15 cellular contexts compared by ENCODE assay signal in genomic region chr3:10272977-10273376, GRCh38. TPM values are rescaled to one million over a fixed set of nuclear protein-coding genes. Genes with fewer than 3 reads are reported as not detected.
A peak's percentile ranks its signal among the peaks of the same experiment; 100 is the strongest.
DNase-seq lines count a peak whose midpoint lies in the region; ATAC-seq and TF ChIP-seq lines count a peak whose summit lies in the region.
"Had no signal": no experiment of that assay in that cellular context is flagged by ENCODE, and none has a peak within 500 bp of the region (broad histone marks: within the 10 kb centered on the region; RNA-seq: fewer than 3 reads in every experiment).

No MANE protein-coding gene starts in this region.

- no peak overlapping the region for H3K27ac Mint-ChIP-seq in T-helper 1 cell treated with Interleukin-12 subunit alpha and Interleukin-12 subunit beta and Interleukin-4 antibody, amounts not matched to agents 30 μg/mL and 1 μg/mL, for 36 hours
- peak overlapping the region; percentile 85 to 95 (median 91) for H3K27ac Mint-ChIP-seq in CD4-positive, CD25-positive, alpha-beta regulatory T cell
- H3K27ac Mint-ChIP-seq in activated T-helper 1 cell treated with anti-CD3 and anti-CD28 coated beads, Interleukin-12 subunit alpha, Interleukin-12 subunit beta, Interleukin-2, Interleukin-4 antibody, amounts not matched to agents 30 ng/mL and 10 ng/mL and 1 ng/mL, durations not matched to agents 14 hours and 24 hours and 36 hours, result peak overlapping the region; percentile 76
- H3K27ac Mint-ChIP-seq in naive thymus-derived CD8-positive, alpha-beta T cell, result peak overlapping the region; percentile 44 to 92 (median 74)
- no peak overlapping the region for H3K27ac Mint-ChIP-seq in type B pancreatic cell

- no peaks in the 10 kb centered on the region for H3K27me3 Mint-ChIP-seq in T-helper 1 cell treated with Interleukin-12 subunit alpha and Interleukin-12 subunit beta and Interleukin-4 antibody, amounts not matched to agents 30 μg/mL and 1 μg/mL, for 36 hours (ENCODE audit: low read depth)
- H3K27me3 Mint-ChIP-seq in CD4-positive, CD25-positive, alpha-beta regulatory T cell, result no peaks in the 10 kb centered on the region
- H3K27me3 Mint-ChIP-seq in activated T-helper 1 cell treated with anti-CD3 and anti-CD28 coated beads, Interleukin-12 subunit alpha, Interleukin-12 subunit beta, Interleukin-2, Interleukin-4 antibody, amounts not matched to agents 30 ng/mL and 10 ng/mL and 1 ng/mL, durations not matched to agents 14 hours and 24 hours and 36 hours (ENCODE audit: insufficient read depth), result no peaks in the 10 kb centered on the region
- H3K27me3 Mint-ChIP-seq in naive thymus-derived CD8-positive, alpha-beta T cell, result no peaks in the 10 kb centered on the region
- H3K27me3 Mint-ChIP-seq in type B pancreatic cell, result no peaks in the 10 kb centered on the region

- ATAC-seq in CD4-positive, CD25-positive, alpha-beta regulatory T cell (ENCODE audit: low read depth in 2 of 2), result no peak
- no peak for ATAC-seq in naive thymus-derived CD8-positive, alpha-beta T cell

- no peak for DNase-seq in T-helper 1 cell
- DNase-seq in CD4-positive, CD25-positive, alpha-beta regulatory T cell, result no peak
- no peak for DNase-seq in activated T-helper 1 cell treated with anti-CD3 and anti-CD28 coated beads, Interleukin-12 subunit alpha, Interleukin-12 subunit beta, Interleukin-2, Interleukin-4 antibody, amounts not matched to agents 30 ng/mL and 10 ng/mL and 1 ng/mL, durations not matched to agents 14 hours and 24 hours and 36 hours (ENCODE audit: low spot score)
- no peak for DNase-seq in naive thymus-derived CD8-positive, alpha-beta T cell
- no peak for DNase-seq in stimulated activated CD4-positive, alpha-beta T cell treated with anti-CD3 and anti-CD28 coated beads, Interleukin-2, amount 100 ng/mL, for 48 hours
- DNase-seq in NCI-H187 treated with DMSO at 0.1 percent for 48 hours (lab: John Stamatoyannopoulos, UW), result no peak
- DNase-seq in type B pancreatic cell (ENCODE audit: extremely low spot score, unreplicated experiment), result no peak
- DNase-seq: NCI-H1694; stimulated activated CD4-positive, alpha-beta T cell treated with anti-CD3 and anti-CD28 coated beads, Interleukin-1b, Interleukin-23, amount 100 ng/mL, for 48 hours had no signal

- no peak for TF ChIP-seq CTCF in type B pancreatic cell (conservative IDR thresholded peaks at IDR 0.05)

- POLR2A ChIA-PET in naive thymus-derived CD8-positive, alpha-beta T cell (lab: Charles Lee), result interaction anchor here (0.6 kb wide), 2 partner anchors 13 to 73 kb away, joined by 4 read pairs; no protein-coding TSS in a partner anchor

- peak overlapping the region; percentile 27 for H3K4me3 ChIP-seq in CD4-positive, CD25-positive, alpha-beta regulatory T cell (ENCODE audit: low read depth, low read length)
- H3K4me3 ChIP-seq: right atrium auricular region, thoracic aorta had no signal

- H3K27me3 ChIP-seq in CD4-positive, CD25-positive, alpha-beta regulatory T cell (ENCODE audit: control insufficient read depth, insufficient read depth, low read length), result no peaks in the 10 kb centered on the region
- H3K27me3 ChIP-seq: right atrium auricular region had no signal

- H3K36me3 Mint-ChIP-seq in T-helper 1 cell treated with Interleukin-12 subunit alpha and Interleukin-12 subunit beta and Interleukin-4 antibody, amounts not matched to agents 30 μg/mL and 1 μg/mL, for 36 hours (ENCODE audit: low read depth), result peaks cover 48% of the 10 kb centered on the region
- H3K36me3 Mint-ChIP-seq in CD4-positive, CD25-positive, alpha-beta regulatory T cell, result peaks cover 35% of the 10 kb centered on the region
- peaks cover 44% of the 10 kb centered on the region for H3K36me3 Mint-ChIP-seq in activated T-helper 1 cell treated with anti-CD3 and anti-CD28 coated beads, Interleukin-12 subunit alpha, Interleukin-12 subunit beta, Interleukin-2, Interleukin-4 antibody, amounts not matched to agents 30 ng/mL and 10 ng/mL and 1 ng/mL, durations not matched to agents 14 hours and 24 hours and 36 hours (ENCODE audit: low read depth)
- peaks cover 0 to 94% (median 8%) of the 10 kb centered on the region in 3 donors for H3K36me3 Mint-ChIP-seq in naive thymus-derived CD8-positive, alpha-beta T cell
- H3K36me3 Mint-ChIP-seq in type B pancreatic cell, result peaks cover 14% of the 10 kb centered on the region

- H3K4me1 Mint-ChIP-seq in T-helper 1 cell treated with Interleukin-12 subunit alpha and Interleukin-12 subunit beta and Interleukin-4 antibody, amounts not matched to agents 30 μg/mL and 1 μg/mL, for 36 hours (ENCODE audit: low read depth), result peaks cover 26% of the 10 kb centered on the region
- peaks cover 29 to 76% (median 42%) of the 10 kb centered on the region in 4 donors for H3K4me1 Mint-ChIP-seq in CD4-positive, CD25-positive, alpha-beta regulatory T cell
- peaks cover 41% of the 10 kb centered on the region for H3K4me1 Mint-ChIP-seq in activated T-helper 1 cell treated with anti-CD3 and anti-CD28 coated beads, Interleukin-12 subunit alpha, Interleukin-12 subunit beta, Interleukin-2, Interleukin-4 antibody, amounts not matched to agents 30 ng/mL and 10 ng/mL and 1 ng/mL, durations not matched to agents 14 hours and 24 hours and 36 hours (ENCODE audit: low read depth)
- H3K4me1 Mint-ChIP-seq in naive thymus-derived CD8-positive, alpha-beta T cell, result peaks cover 35 to 76% (median 55%) of the 10 kb centered on the region in 4 donors
- peaks cover 8% of the 10 kb centered on the region for H3K4me1 Mint-ChIP-seq in type B pancreatic cell (ENCODE audit: unreplicated experiment)

- intact Hi-C loops in activated T-helper 1 cell treated with anti-CD3 and anti-CD28 coated beads, Interleukin-12 subunit alpha, Interleukin-12 subunit beta, Interleukin-2, Interleukin-4 antibody, amounts not matched to agents 30 ng/mL and 10 ng/mL and 1 ng/mL, durations not matched to agents 14 hours and 24 hours and 36 hours (cut with micrococcal nuclease), result no loop called here

- H3K9me3 ChIP-seq in CD4-positive, CD25-positive, alpha-beta regulatory T cell (ENCODE audit: control insufficient read depth in 2 of 2, low read length in 2 of 2), result no peaks in the 10 kb centered on the region
- H3K9me3 ChIP-seq: right atrium auricular region, thoracic aorta had no signal

- peaks cover 26% of the 10 kb centered on the region for H3K4me1 ChIP-seq in CD4-positive, CD25-positive, alpha-beta regulatory T cell (ENCODE audit: control insufficient read depth, insufficient read depth, low read length, poor library complexity, severe bottlenecking)

- no peaks in the 10 kb centered on the region for H3K9me3 Mint-ChIP-seq in T-helper 1 cell treated with Interleukin-12 subunit alpha and Interleukin-12 subunit beta and Interleukin-4 antibody, amounts not matched to agents 30 μg/mL and 1 μg/mL, for 36 hours
- no peaks in the 10 kb centered on the region for H3K9me3 Mint-ChIP-seq in CD4-positive, CD25-positive, alpha-beta regulatory T cell
- no peaks in the 10 kb centered on the region for H3K9me3 Mint-ChIP-seq in activated T-helper 1 cell treated with anti-CD3 and anti-CD28 coated beads, Interleukin-12 subunit alpha, Interleukin-12 subunit beta, Interleukin-2, Interleukin-4 antibody, amounts not matched to agents 30 ng/mL and 10 ng/mL and 1 ng/mL, durations not matched to agents 14 hours and 24 hours and 36 hours
- no peaks in the 10 kb centered on the region for H3K9me3 Mint-ChIP-seq in naive thymus-derived CD8-positive, alpha-beta T cell
- no peaks in the 10 kb centered on the region for H3K9me3 Mint-ChIP-seq in type B pancreatic cell

- H3K36me3 ChIP-seq in CD4-positive, CD25-positive, alpha-beta regulatory T cell (ENCODE audit: control insufficient read depth, insufficient read depth, low read length), result peaks cover 57% of the 10 kb centered on the region

- peak overlapping the region; percentile 3 for H3K4me3 Mint-ChIP-seq in T-helper 1 cell treated with Interleukin-12 subunit alpha and Interleukin-12 subunit beta and Interleukin-4 antibody, amounts not matched to agents 30 μg/mL and 1 μg/mL, for 36 hours
- H3K4me3 Mint-ChIP-seq in CD4-positive, CD25-positive, alpha-beta regulatory T cell, result peak overlapping the region; percentile 68 to 87 (median 72)
- peak overlapping the region; percentile 4 for H3K4me3 Mint-ChIP-seq in activated T-helper 1 cell treated with anti-CD3 and anti-CD28 coated beads, Interleukin-12 subunit alpha, Interleukin-12 subunit beta, Interleukin-2, Interleukin-4 antibody, amounts not matched to agents 30 ng/mL and 10 ng/mL and 1 ng/mL, durations not matched to agents 14 hours and 24 hours and 36 hours
- peak overlapping the region; percentile 34 to 80 (median 58) for H3K4me3 Mint-ChIP-seq in naive thymus-derived CD8-positive, alpha-beta T cell
- no peak overlapping the region for H3K4me3 Mint-ChIP-seq in type B pancreatic cell

- peak overlapping the region; percentile 36 for H3K27ac ChIP-seq in CD4-positive, CD25-positive, alpha-beta regulatory T cell (ENCODE audit: insufficient read depth, low read length, poor library complexity, severe bottlenecking)
- H3K27ac ChIP-seq: epithelial cell of prostate, right atrium auricular region, thoracic aorta had no signal

RNA-seq across cellular contexts. Expression of gene GHRL, which starts 19.8 kb away (rescaled TPM):
- total RNA-seq in CD4-positive, CD25-positive, alpha-beta regulatory T cell, result 1.1 TPM
- polyA plus RNA-seq in CD4-positive, CD25-positive, alpha-beta regulatory T cell, result under 1 TPM in 3 of 4 donors, not detected in 1; 0.47 to 0.92 (median 0.78) TPM
- total RNA-seq in activated T-helper 1 cell treated with anti-CD3 and anti-CD28 coated beads, Interleukin-12 subunit alpha, Interleukin-12 subunit beta, Interleukin-2, Interleukin-4 antibody, amounts not matched to agents 30 ng/mL and 10 ng/mL and 1 ng/mL, durations not matched to agents 14 hours and 24 hours and 36 hours, result 1.8 and 2.4 TPM in 2 replicates
- total RNA-seq in naive thymus-derived CD8-positive, alpha-beta T cell, result 1 to 10 TPM; 1.3 to 1.4 TPM
- polyA plus RNA-seq in naive thymus-derived CD8-positive, alpha-beta T cell, result 1 to 10 TPM in 1 of 3 donors, under 1 TPM in 1, not detected in 1; 0.22 to 3.2 TPM
- total RNA-seq in type B pancreatic cell (ENCODE audit: low replicate concordance), result 14.3 and 29.6 TPM in 2 replicates
- total RNA-seq: lower leg skin, NCI-H460, right atrium auricular region had no signal

RNA-seq across cellular contexts. Expression of gene TATDN2, which starts 24.7 kb away (rescaled TPM):
- total RNA-seq in CD4-positive, CD25-positive, alpha-beta regulatory T cell, result 86.5 TPM
- polyA plus RNA-seq in CD4-positive, CD25-positive, alpha-beta regulatory T cell, result 10 to 100 TPM; 10.2 to 17.4 (median 12.6) TPM
- total RNA-seq in activated T-helper 1 cell treated with anti-CD3 and anti-CD28 coated beads, Interleukin-12 subunit alpha, Interleukin-12 subunit beta, Interleukin-2, Interleukin-4 antibody, amounts not matched to agents 30 ng/mL and 10 ng/mL and 1 ng/mL, durations not matched to agents 14 hours and 24 hours and 36 hours, result 80.4 and 81.5 TPM in 2 replicates
- 10 to 100 TPM; 68.1 to 71.1 TPM for total RNA-seq in naive thymus-derived CD8-positive, alpha-beta T cell
- polyA plus RNA-seq in naive thymus-derived CD8-positive, alpha-beta T cell, result 10 to 100 TPM; 11.5 to 20.9 (median 14.5) TPM
- 31.3 and 34.6 TPM in 2 replicates for total RNA-seq in type B pancreatic cell (ENCODE audit: low replicate concordance)

RNA-seq across cellular contexts. Expression of gene SEC13, which starts 47.9 kb away (rescaled TPM):
- 72.2 TPM for total RNA-seq in CD4-positive, CD25-positive, alpha-beta regulatory T cell
- polyA plus RNA-seq in CD4-positive, CD25-positive, alpha-beta regulatory T cell, result 100 to 1,000 TPM; 139 to 155 (median 151) TPM
- total RNA-seq in activated T-helper 1 cell treated with anti-CD3 and anti-CD28 coated beads, Interleukin-12 subunit alpha, Interleukin-12 subunit beta, Interleukin-2, Interleukin-4 antibody, amounts not matched to agents 30 ng/mL and 10 ng/mL and 1 ng/mL, durations not matched to agents 14 hours and 24 hours and 36 hours, result 140 and 142 TPM in 2 replicates
- total RNA-seq in naive thymus-derived CD8-positive, alpha-beta T cell, result 10 to 100 TPM; 59.6 to 70.8 TPM
- polyA plus RNA-seq in naive thymus-derived CD8-positive, alpha-beta T cell, result 100 to 1,000 TPM; 118 to 120 (median 118) TPM
- total RNA-seq in type B pancreatic cell (ENCODE audit: low replicate concordance), result 134 and 183 TPM in 2 replicates

Comparison
In these comparisons a context has a peak if more than half of its experiments do, and no peak if none do; other contexts are left out.
1. H3K27ac Mint-ChIP-seq: peak in CD4-positive, CD25-positive, alpha-beta regulatory T cell (3 of 3), activated T-helper 1 cell treated with anti-CD3 and anti-CD28 coated beads, Interleukin-12 subunit alpha, Interleukin-12 subunit beta, Interleukin-2, Interleukin-4 antibody, amounts not matched to agents 30 ng/mL and 10 ng/mL and 1 ng/mL, durations not matched to agents 14 hours and 24 hours and 36 hours (single experiment) and naive thymus-derived CD8-positive, alpha-beta T cell (10 of 10); none in T-helper 1 cell treated with Interleukin-12 subunit alpha and Interleukin-12 subunit beta and Interleukin-4 antibody, amounts not matched to agents 30 μg/mL and 1 μg/mL, for 36 hours (single experiment) and type B pancreatic cell (single experiment).